In genomic region chr1:91476538-91477217, GRCh38 we compare ENCODE assay signal across 20 cellular contexts. TPM values are rescaled to one million over a fixed set of nuclear protein-coding genes. Genes with fewer than 3 reads are reported as not detected.
DNase-seq lines count a peak whose midpoint lies in the region; ATAC-seq and TF ChIP-seq lines count a peak whose summit lies in the region.
"Had no signal": no experiment of that assay in that cellular context is flagged by ENCODE, and none has a peak within 500 bp of the region (broad histone marks: within the 10 kb centered on the region; RNA-seq: fewer than 3 reads in every experiment).

No MANE protein-coding gene starts in this region.

- H3K36me3 ChIP-seq in uterus (no peaks in the 10 kb centered on the region), MM.1S (replicated peaks; ENCODE audit: insufficient read depth, low read length) (no peaks in the 10 kb centered on the region)
- H3K36me3 ChIP-seq: SJCRH30 had no signal

- H3K27ac ChIP-seq in uterus = no peak overlapping the region
- H3K27ac ChIP-seq in MM.1S (ENCODE audit: low read length) = no peak overlapping the region
- H3K27ac ChIP-seq: GM23248, PC-9, RWPE1, SJCRH30 had no signal

- H3K4me2 ChIP-seq in MM.1S (ENCODE audit: low read depth, low read length) = no peak overlapping the region
- H3K4me2 ChIP-seq: PC-9 had no signal

- H3K9me2 ChIP-seq in MM.1S (replicated peaks; ENCODE audit: insufficient read depth, low read length) = no peaks in the 10 kb centered on the region

- no peaks in the 10 kb centered on the region for H3K79me2 ChIP-seq in MM.1S (ENCODE audit: low read length)

- DNase-seq in Right ventricle myocardium inferior (ENCODE audit: missing footprints) = no peak
- no peak for DNase-seq in cardiac septum (ENCODE audit: low spot score)
- peak; percentile 61 for DNase-seq in fibroblast of the aortic adventitia (ENCODE audit: low read depth)
- peak; percentile 14 for DNase-seq in iPS-NIHi7 (ENCODE audit: extremely low spot score)
- DNase-seq in uterus = peak; percentile 16 to 19
- no peak for DNase-seq in GM13976 (ENCODE audit: low spot score)
- no peak for DNase-seq in MM.1S
- DNase-seq: 8988T; Caco-2; CD4-positive, alpha-beta T cell; GM23248; KBM-7; MV-4-11; NCI-H1417 treated with DMSO at 0.1 percent for 48 hours; NCI-H187 treated with DMSO at 0.1 percent for 48 hours; NCI-H526; PC-9; SJCRH30 had no signal

- no peaks in the 10 kb centered on the region for H4K20me1 ChIP-seq in MM.1S (ENCODE audit: insufficient read depth, low read length)

- intact Hi-C loops in Right ventricle myocardium inferior (cut with DNase I) (no loop called here), cardiac septum (cut with DNase I) (no loop called here), uterus (cut with DNase I; ENCODE audit: low total_unique reads) (no loop called here)

- H3K4me3 ChIP-seq in fibroblast of the aortic adventitia (ENCODE audit: low read depth, low read length) (no peak overlapping the region), uterus (no peak overlapping the region), MM.1S (ENCODE audit: low read length) (no peak overlapping the region)
- H3K4me3 ChIP-seq: GM23248, PC-9, SJCRH30 had no signal

- H3K4me1 ChIP-seq in uterus (peaks cover 0 to 7% of the 10 kb centered on the region in 2 donors), MM.1S (ENCODE audit: low read length) (no peaks in the 10 kb centered on the region)
- H3K4me1 ChIP-seq: Caco-2, SJCRH30 had no signal

- H3K27me3 ChIP-seq in uterus = no peaks in the 10 kb centered on the region
- H3K27me3 ChIP-seq in MM.1S (replicated peaks; ENCODE audit: insufficient read depth, low read length) = no peaks in the 10 kb centered on the region
- H3K27me3 ChIP-seq: SJCRH30 had no signal

- TF ChIP-seq POLR2A in uterus (IDR thresholded peaks at IDR 0.05) = no peak

- H3F3A ChIP-seq in MM.1S (ENCODE audit: insufficient read depth, low read length) = no peaks in the 10 kb centered on the region

- H3K9me3 ChIP-seq in uterus (no peaks in the 10 kb centered on the region), MM.1S (replicated peaks; ENCODE audit: insufficient read depth, low read length) (no peaks in the 10 kb centered on the region)
- H3K9me3 ChIP-seq: Caco-2, SJCRH30 had no signal

- in situ Hi-C loops in GM13976 (cut with MboI; ENCODE audit: low sequenced_read_pairs, unreplicated experiment) = no loop called here

- no peak overlapping the region for H2AFZ ChIP-seq in MM.1S (ENCODE audit: low read length)
- H2AFZ ChIP-seq: GM23248, PC-9 had no signal

- peak; percentile 75 for ATAC-seq in Right ventricle myocardium inferior
- no peak for ATAC-seq in HG03432 (IDR thresholded peaks at IDR 0.05; ENCODE audit: unreplicated experiment)

- no peak for TF ChIP-seq CTCF in fibroblast of the aortic adventitia (IDR thresholded peaks at IDR 0.05; ENCODE audit: insufficient read depth, low read length)
- no peak for TF ChIP-seq CTCF in uterus (IDR thresholded peaks at IDR 0.05)
- no peak for TF ChIP-seq CTCF in GM13976 (IDR thresholded peaks at IDR 0.05; ENCODE audit: borderline replicate concordance, control extremely low read depth, extremely low read depth, insufficient read depth, missing control alignments)
- no peak for TF ChIP-seq CTCF in MM.1S (IDR thresholded peaks at IDR 0.05; ENCODE audit: low read length)

- no peak overlapping the region for H3K9ac ChIP-seq in MM.1S (ENCODE audit: low read length)
- H3K9ac ChIP-seq: GM23248 had no signal

RNA-seq across cellular contexts. Expression of gene CDC7, which starts 24.0 kb away (rescaled TPM):
- total RNA-seq in Right ventricle myocardium inferior (0.95 TPM), cardiac septum (1.6 TPM), fibroblast of the aortic adventitia (ENCODE audit: low replicate concordance) (3.8 and 15.5 TPM in 2 replicates), uterus (10 to 100 TPM in 1 of 4 donors, 1 to 10 TPM in 2, under 1 TPM in 1; 0.59 to 33.5 (median 2.7) TPM)

Comparison
In these comparisons a context has a peak if more than half of its experiments do, and no peak if none do; other contexts are left out.
1. DNase-seq: peak in fibroblast of the aortic adventitia (single experiment), iPS-NIHi7 (single experiment) and uterus (2 of 2); none in Right ventricle myocardium inferior (single experiment), cardiac septum (single experiment), GM13976 (single experiment) and MM.1S (single experiment).